24 cellular contexts compared by ENCODE assay signal in the genomic region with DNA sequence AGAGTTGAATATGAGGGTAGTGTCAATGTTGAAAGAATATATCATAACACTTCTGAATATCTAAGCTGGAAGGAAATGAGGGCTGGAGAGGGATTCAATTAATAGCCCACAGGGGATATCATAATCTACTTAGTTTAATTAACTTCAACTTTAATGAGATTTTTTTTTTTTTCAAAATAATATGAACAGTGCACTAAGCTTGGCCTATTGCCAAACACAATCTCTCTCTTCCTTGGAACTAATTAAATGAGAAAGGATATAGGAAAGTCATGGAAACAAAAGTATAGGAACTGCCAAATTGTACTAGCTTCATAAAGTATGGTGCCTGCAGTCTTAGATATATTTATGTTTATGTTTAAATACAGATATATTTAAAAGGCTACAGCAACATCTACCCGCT.
"Had no signal": no experiment of that assay in that cellular context is flagged by ENCODE, and none has a peak within 500 bp of the region (broad histone marks: within the 10 kb centered on the region; RNA-seq: fewer than 3 reads in every experiment).

No MANE protein-coding gene starts in this region.

- ATAC-seq: activated CD8-positive, alpha-beta T cell treated with anti-CD3 and anti-CD28 coated beads, Interleukin-2, amount 10 ng/mL, durations not matched to agents 7 days and 5 days; body of pancreas; WTC11 had no signal

- DNase-seq: activated CD4-positive, alpha-beta T cell treated with anti-CD3 and anti-CD28 coated beads for 48 hours; activated CD4-positive, alpha-beta T cell treated with anti-CD3 and anti-CD28 coated beads, Interleukin-2, amount 50 U/mL, for 4 hours; activated CD4-positive, CD25-positive, alpha-beta regulatory T cell treated with anti-CD3 and anti-CD28 coated beads, Interleukin-2, amount 50 U/mL, for 72 hours; activated CD8-positive, alpha-beta memory T cell treated with anti-CD3 and anti-CD28 coated beads, Interleukin-2, amount 50 U/mL, for 48 hours; activated CD8-positive, alpha-beta T cell treated with anti-CD3 and anti-CD28 coated beads, Interleukin-2, amount 10 ng/mL, durations not matched to agents 7 days and 5 days; activated naive CD4-positive, alpha-beta T cell treated with anti-CD3 and anti-CD28 coated beads, Interleukin-2, amount 50 U/mL, for 16 hours; activated naive CD8-positive, alpha-beta T cell treated with anti-CD3 and anti-CD28 coated beads, Interleukin-2, amount 10 ng/mL, durations not matched to agents 7 days and 5 days; activated T-cell treated with anti-CD3 and anti-CD28 coated beads, Interleukin-2, amount 50 U/mL, for 1 hour; adrenal gland; anterior cingulate cortex; body of pancreas; central memory CD4-positive, alpha-beta T cell; IMR-90; KG1; NCI-H1092 treated with DMSO at 0.1 percent for 48 hours; NCI-H1436 treated with DMSO at 0.1 percent for 48 hours; NCI-H1930; NCI-H345; NCI-H510A; NCI-H526 treated with DMSO at 0.1 percent for 48 hours; OCI-M1; Peyer's patch; Right ventricle myocardium superior had no signal
